ENCODE assay signal across 10 cellular contexts in the genomic region with DNA sequence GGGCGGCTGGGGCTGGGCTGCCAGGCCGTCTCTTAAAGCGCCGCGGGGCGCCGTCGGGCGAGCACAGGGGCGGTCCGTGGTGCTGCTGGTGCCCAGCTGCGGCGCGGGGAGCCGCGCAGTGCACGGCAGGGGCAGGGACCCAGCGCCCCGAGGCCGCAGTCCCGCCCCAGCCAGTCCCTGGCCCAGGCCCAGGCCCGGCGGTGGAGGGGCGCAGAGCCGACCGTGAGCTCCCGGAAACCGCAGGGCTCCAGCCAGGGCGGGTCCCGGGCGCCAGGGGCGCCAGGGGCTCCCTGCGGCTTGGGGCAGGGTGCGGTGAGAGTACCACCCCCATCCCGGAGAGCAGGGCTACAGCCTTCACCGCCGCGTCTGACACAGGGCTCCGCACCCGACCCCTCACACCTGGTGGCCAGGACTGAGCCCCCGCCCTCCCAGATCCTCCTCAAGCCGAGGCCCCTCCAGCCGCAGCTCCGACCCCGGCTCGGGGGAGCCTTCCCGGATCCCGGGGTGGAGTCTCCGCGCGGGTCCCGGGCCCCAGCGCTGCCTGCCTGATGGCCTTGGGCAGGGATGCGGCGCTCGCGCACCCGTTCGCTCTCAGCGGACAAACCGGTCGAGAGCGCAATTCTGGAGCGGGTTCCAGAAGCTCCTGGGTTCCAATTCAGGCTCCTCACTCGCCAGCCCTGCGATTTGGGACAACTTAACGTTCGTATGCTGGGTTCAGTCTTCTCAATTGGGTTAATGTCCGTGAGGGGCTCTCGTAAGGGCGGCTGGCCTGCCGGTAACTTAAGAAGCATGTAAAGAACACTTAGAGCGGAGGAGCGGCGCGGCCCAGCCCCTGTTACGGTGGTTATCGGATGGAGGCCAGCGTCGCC. TPM values are rescaled to one million over a fixed set of nuclear protein-coding genes. Genes with fewer than 3 reads are reported as not detected.
DNase-seq lines count a peak whose midpoint lies in the region; ATAC-seq, FAIRE-seq and TF ChIP-seq lines count a peak whose summit lies in the region.
"Not testable (repeated sequence)": the region's sequence is repeated elsewhere in the genome, so short reads cannot be mapped to it uniquely, and the experiment has no call there.
"Had no signal": no experiment of that assay in that cellular context is flagged by ENCODE, and none has a peak within 500 bp of the region (broad histone marks: within the 10 kb centered on the region; RNA-seq: fewer than 3 reads in every experiment).

No MANE protein-coding gene starts in this region.

- H4K12ac ChIP-seq in trophoblast cell (ENCODE audit: low read depth, low read length): not testable (repeated sequence)

- not testable (repeated sequence) for H3K27ac ChIP-seq in PC-3 (ENCODE audit: low read length); esophagus muscularis mucosa (replicated peaks in 1 of 4); HepG2 (ENCODE audit: extremely low read length, insufficient read depth, low read length); trophoblast cell (ENCODE audit: low read depth, low read length); suprapubic skin

- TF ChIP-seq RAD21 in HepG2 (CRISPR knock-in tag; IDR thresholded peaks at IDR 0.05): not testable (repeated sequence)

- peak overlapping the region; percentile 28 for H4K91ac ChIP-seq in trophoblast cell (ENCODE audit: low read depth, low read length)

- H3K4me2 ChIP-seq in PC-3 (ENCODE audit: low read length); HepG2 (ENCODE audit: low read depth, low read length): not testable (repeated sequence)
- peak overlapping the region; percentile 63 for H3K4me2 ChIP-seq in trophoblast cell (ENCODE audit: low read length)

- 0% methylated on average over 2 of the region's 80 CpGs for WGBS in esophagus muscularis mucosa
- WGBS in HepG2 (ENCODE audit: low lambda C conversion rate): no CpG with 5 or more reads among the region's 80 CpGs
- no CpG with 5 or more reads among the region's 80 CpGs for WGBS in trophoblast cell (ENCODE audit: extremely low coverage, insufficient coverage, insufficient read length)
- WGBS in suprapubic skin: 0% methylated on average over 4 of the region's 80 CpGs

- H3K4me3 ChIP-seq in PC-3 (ENCODE audit: low read length); HepG2 (replicated peaks in 1 of 3; ENCODE audit: insufficient read depth in 1 of 3, low read depth in 2 of 3, low read length in 3 of 3); trophoblast cell (ENCODE audit: low read depth, low read length): not testable (repeated sequence)
- H3K4me3 ChIP-seq in astrocyte of the cerebellum (ENCODE audit: low read depth, low read length): peak overlapping the region; percentile 21
- H3K4me3 ChIP-seq in esophagus muscularis mucosa: peak overlapping the region; percentile 28 to 40 (median 29)
- H3K4me3 ChIP-seq in suprapubic skin: peak overlapping the region; percentile 34

- not testable (repeated sequence) for H3K79me1 ChIP-seq in trophoblast cell (ENCODE audit: low read length)

- H3K9me2 ChIP-seq in PC-3 (replicated peaks; ENCODE audit: low read length): not testable (repeated sequence)

- intact Hi-C loops in PC-3 (cut with micrococcal nuclease); esophagus muscularis mucosa (cut with DNase I); left ventricle myocardium superior (cut with micrococcal nuclease); HepG2 (cut with micrococcal nuclease; ENCODE audit: unreplicated experiment): not testable (repeated sequence)

- not testable (repeated sequence) for H3K14ac ChIP-seq in trophoblast cell (ENCODE audit: low read length)

- H3F3A ChIP-seq in PC-3 (ENCODE audit: low read length, unreplicated experiment): not testable (repeated sequence)

- FAIRE-seq in HepG2 (lab: Jason Lieb, UNC): not testable (repeated sequence)

- H3K23ac ChIP-seq in trophoblast cell (ENCODE audit: low read length): not testable (repeated sequence)

- not testable (repeated sequence) for H2BK12ac ChIP-seq in trophoblast cell (ENCODE audit: low read length)

- not testable (repeated sequence) for H4K8ac ChIP-seq in trophoblast cell (ENCODE audit: low read depth, low read length)

- H4K20me1 ChIP-seq in PC-3 (ENCODE audit: low read length); HepG2 (ENCODE audit: insufficient read depth, low read length): not testable (repeated sequence)

- BruUV-seq in PC-3 (replicated peaks; lab: Mats Ljungman, UMichigan); HepG2 (replicated peaks; lab: Mats Ljungman, UMichigan): not testable (repeated sequence)

- POLR2A ChIA-PET in PC-3 (lab: Charles Lee; ENCODE audit: unreplicated experiment); HepG2 (lab: Yijun Ruan, JAX): not testable (repeated sequence)

- not testable (repeated sequence) for TF ChIP-seq POLR2A in esophagus muscularis mucosa (IDR thresholded peaks at IDR 0.05; ENCODE audit: low read depth); HepG2 (IDR thresholded peaks at IDR 0.05; ENCODE audit: insufficient read depth in 1 of 2, low read depth in 2 of 2, low read length in 2 of 2); suprapubic skin (IDR thresholded peaks at IDR 0.05)

- not testable (repeated sequence) for H3K9me3 ChIP-seq in PC-3 (ENCODE audit: low read length); esophagus muscularis mucosa; HepG2 (ENCODE audit: low read length); trophoblast cell (ENCODE audit: insufficient read depth, low read depth, low read length); suprapubic skin

- ATAC-seq in PC-3 (peak; percentile 18; the same call in 1 of the 2 replicates), left ventricle myocardium superior (peak; percentile 47), HepG2 (peak; percentile 63)

- H3K36me3 ChIP-seq in PC-3 (ENCODE audit: low read depth, low read length); esophagus muscularis mucosa; HepG2 (replicated peaks in 1 of 2; ENCODE audit: control insufficient read depth in 1 of 2, insufficient read depth in 2 of 2, low read length in 2 of 2); trophoblast cell (ENCODE audit: control insufficient read depth in 1 of 2, insufficient read depth in 2 of 2, low read length in 2 of 2); suprapubic skin: not testable (repeated sequence)

- CTCF ChIA-PET in PC-3 (lab: Charles Lee); HepG2 (lab: Yijun Ruan, JAX; ENCODE audit: low intra/inter-chr PET ratio, low total read pairs): not testable (repeated sequence)

- not testable (repeated sequence) for H2BK5ac ChIP-seq in trophoblast cell (ENCODE audit: low read depth, low read length, poor library complexity)

- not testable (repeated sequence) for H3K18ac ChIP-seq in trophoblast cell (ENCODE audit: low read length)

- not testable (repeated sequence) for TF ChIP-seq EP300 in esophagus muscularis mucosa (IDR thresholded peaks at IDR 0.05); HepG2 (IDR thresholded peaks at IDR 0.05; ENCODE audit: low read depth in 2 of 2, low read length in 2 of 2); HepG2 (CRISPR knock-in tag; IDR thresholded peaks at IDR 0.05; ENCODE audit: borderline replicate concordance); suprapubic skin (IDR thresholded peaks at IDR 0.05)

- not testable (repeated sequence) for TF ChIP-seq CTCF in PC-3 (conservative IDR thresholded peaks at IDR 0.05; ENCODE audit: low read depth, low read length); astrocyte of the cerebellum (IDR thresholded peaks at IDR 0.05; ENCODE audit: low read depth, low read length, missing control alignments); esophagus muscularis mucosa (IDR thresholded peaks at IDR 0.05); HepG2 (CRISPR knock-in tag; IDR thresholded peaks at IDR 0.05); suprapubic skin (IDR thresholded peaks at IDR 0.05)

- in situ Hi-C loops in astrocyte of the cerebellum (cut with HindIII; ENCODE audit: low sequenced_read_pairs); HepG2 (cut with HindIII; ENCODE audit: extremely low pct_ligation_motif_present, low pct_unique_long_range_greater_than_20kb): not testable (repeated sequence)

- peak; percentile 13 for DNase-seq in EH (ENCODE audit: low read depth)
- not testable (repeated sequence) for DNase-seq in PC-3; astrocyte of the cerebellum (ENCODE audit: low read depth); HepG2 (ENCODE audit: low spot score); trophoblast cell; suprapubic skin (ENCODE audit: low spot score in 2 of 2)
- peak; percentile 17 for DNase-seq in esophagus muscularis mucosa (ENCODE audit: extremely low spot score)
- DNase-seq in left ventricle myocardium superior: peak; percentile 22

- H2AK5ac ChIP-seq in trophoblast cell (ENCODE audit: low read length): not testable (repeated sequence)

- not testable (repeated sequence) for H2AFZ ChIP-seq in PC-3 (ENCODE audit: low read length); HepG2 (ENCODE audit: low read length); trophoblast cell (ENCODE audit: insufficient read depth, low read length, poor library complexity)

- H3K4ac ChIP-seq in trophoblast cell (ENCODE audit: low read depth, low read length): not testable (repeated sequence)

- H3K9ac ChIP-seq in PC-3 (ENCODE audit: low read length); HepG2 (ENCODE audit: insufficient read depth, low read depth, low read length); trophoblast cell (ENCODE audit: low read length): not testable (repeated sequence)

- H3K4me1 ChIP-seq in PC-3 (ENCODE audit: insufficient read depth, low read length); esophagus muscularis mucosa; HepG2 (ENCODE audit: insufficient read depth, low read length); trophoblast cell (ENCODE audit: control insufficient read depth in 1 of 2, insufficient read depth in 2 of 2, low read length in 2 of 2); suprapubic skin: not testable (repeated sequence)

- H3K79me2 ChIP-seq in PC-3 (ENCODE audit: low read length); HepG2 (ENCODE audit: insufficient read depth, low read length); trophoblast cell (ENCODE audit: control insufficient read depth, insufficient read depth, low read length, poor library complexity): not testable (repeated sequence)

- not testable (repeated sequence) for H3K27me3 ChIP-seq in PC-3 (ENCODE audit: low read length); HepG2 (ENCODE audit: control insufficient read depth in 1 of 2, insufficient read depth in 2 of 2, low read length in 2 of 2); trophoblast cell (ENCODE audit: insufficient read depth, low read length); suprapubic skin
- H3K27me3 ChIP-seq in esophagus muscularis mucosa: peaks cover 0 to 12% (median 0%) of the 10 kb centered on the region in 4 donors

- H2BK120ac ChIP-seq in trophoblast cell (ENCODE audit: insufficient read depth, low read length, poor library complexity): not testable (repeated sequence)

RNA-seq across cellular contexts. Expression of a gene that starts 0.5 kb away (rescaled TPM):
- total RNA-seq in PC-3 (2014; rRNA removed) (0.06 TPM in 1 of 2 replicates, not detected in the other), esophagus muscularis mucosa (10 to 100 TPM in 1 of 4 donors, 1 to 10 TPM in 3; 2.5 to 11.3 (median 3.4) TPM), left ventricle myocardium superior (1.8 TPM), HepG2 (2016; rRNA removed; fragmentation: Illumina TruSeq; extraction: Trizol) (0.04 TPM in 1 of 2 replicates, not detected in the other), suprapubic skin (1 to 10 TPM; 1.1 to 2.6 (median 1.9) TPM)
- not detected in 2 replicates for total RNA-seq in HepG2 (2016; cell fraction: cytosol; rRNA removed; fragmentation: Illumina TruSeq; extraction: Trizol; ENCODE audit: low read depth)
- total RNA-seq in HepG2 (2016; cell fraction: insoluble cytoplasmic fraction; rRNA removed; fragmentation: Illumina TruSeq; extraction: Trizol): not detected in 2 replicates
- total RNA-seq in HepG2 (2016; cell fraction: membrane; rRNA removed; fragmentation: Illumina TruSeq; extraction: Trizol): not detected in 2 replicates
- 0.06 TPM in 1 of 2 replicates, not detected in the other for total RNA-seq in HepG2 (2016; cell fraction: nucleus; rRNA removed; fragmentation: Illumina TruSeq; extraction: Trizol)
- not detected in 2 replicates for polyA plus RNA-seq in HepG2 (2011; rRNA removed)
- polyA plus RNA-seq in HepG2 (2011; cell fraction: cytosol; rRNA removed): 0.03 TPM in 1 of 2 replicates, not detected in the other
- polyA plus RNA-seq in HepG2 (2011; cell fraction: nucleus; rRNA removed): 0.05 and 0.09 TPM in 2 replicates
- polyA plus RNA-seq in HepG2 (2012): 0.46 and 0.75 TPM in 2 replicates
- polyA plus RNA-seq in HepG2 (2016; cell fraction: cytosol; fragmentation: Illumina TruSeq; extraction: Trizol; ENCODE audit: low read depth): 0.06 TPM in 1 of 2 replicates, not detected in the other
- polyA plus RNA-seq in HepG2 (2016; cell fraction: insoluble cytoplasmic fraction; fragmentation: Illumina TruSeq; extraction: Trizol; ENCODE audit: low read depth): not detected in 2 replicates
- not detected in 2 replicates for polyA plus RNA-seq in HepG2 (2016; cell fraction: membrane; fragmentation: Illumina TruSeq; extraction: Trizol; ENCODE audit: low read depth)
- polyA plus RNA-seq in HepG2 (2016; cell fraction: nucleus; fragmentation: Illumina TruSeq; extraction: Trizol; ENCODE audit: insufficient read depth, low read depth): not detected in 2 replicates
- 0.07 TPM in 1 of 2 replicates, not detected in the other for polyA minus RNA-seq in HepG2 (2011; rRNA and poly(A)+ RNA removed; ENCODE audit: low replicate concordance)
- 0.20 and 0.26 TPM in 2 replicates for polyA minus RNA-seq in HepG2 (2011; cell fraction: cytosol; rRNA and poly(A)+ RNA removed)
- not detected in 2 replicates for polyA minus RNA-seq in HepG2 (2011; cell fraction: nucleus; rRNA and poly(A)+ RNA removed)
- polyA plus RNA-seq in trophoblast cell (2013): 3.8 and 4.3 TPM in 2 replicates
- total RNA-seq: HT-29, occipital lobe had no signal
